14 cellular contexts compared by ENCODE assay signal in genomic region chr5:125088522-125089105, GRCh38.
DNase-seq lines count a peak whose midpoint lies in the region; ATAC-seq and TF ChIP-seq lines count a peak whose summit lies in the region.
"Had no signal": no experiment of that assay in that cellular context is flagged by ENCODE, and none has a peak within 500 bp of the region (broad histone marks: within the 10 kb centered on the region; RNA-seq: fewer than 3 reads in every experiment).

No MANE protein-coding gene starts in this region.

- H3K9me3 Mint-ChIP-seq in chondrocyte (ENCODE audit: low read depth) (peaks cover 3% of the 10 kb centered on the region), glutamatergic neuron (ENCODE audit: unreplicated experiment) (peaks cover 4% of the 10 kb centered on the region), WTC11 (peaks cover 41% of the 10 kb centered on the region)

- H3K27ac Mint-ChIP-seq in chondrocyte (ENCODE audit: unreplicated experiment) (no peak overlapping the region), glutamatergic neuron (ENCODE audit: unreplicated experiment) (no peak overlapping the region), WTC11 (no peak overlapping the region)
- H3K27ac Mint-ChIP-seq: CD4-positive, alpha-beta T cell had no signal

- 87 to 97% methylated on average over 4 to 27 of the region's 27 CpGs for WGBS in testis, 2 donors

- H3K4me1 Mint-ChIP-seq in chondrocyte (ENCODE audit: low read depth) (peaks cover 12% of the 10 kb centered on the region), glutamatergic neuron (ENCODE audit: low read depth, unreplicated experiment) (peaks cover 4% of the 10 kb centered on the region), WTC11 (peaks cover 1% of the 10 kb centered on the region; the same call in 1 of the 2 replicates)

- no peak for TF ChIP-seq POLR2A in testis (IDR thresholded peaks at IDR 0.05)

- H3K27me3 Mint-ChIP-seq in chondrocyte (ENCODE audit: low read depth) (no peaks in the 10 kb centered on the region), glutamatergic neuron (ENCODE audit: unreplicated experiment) (peaks cover 1% of the 10 kb centered on the region), WTC11 (ENCODE audit: low read depth) (peaks cover 2% of the 10 kb centered on the region; the same call in 1 of the 2 replicates)
- H3K27me3 Mint-ChIP-seq: CD4-positive, alpha-beta T cell had no signal

- TF ChIP-seq CTCF in BE2C (IDR thresholded peaks at IDR 0.05; ENCODE audit: low read depth, low read length) (no peak), HEK293 (tag by site-specific recombination; IDR thresholded peaks at IDR 0.05) (no peak), chondrocyte (IDR thresholded peaks at IDR 0.05) (no peak), testis (IDR thresholded peaks at IDR 0.05) (no peak), glutamatergic neuron (IDR thresholded peaks at IDR 0.05; ENCODE audit: partially characterized antibody, unreplicated experiment) (no peak), WTC11 (IDR thresholded peaks at IDR 0.05) (no peak)

- H3K4me1 ChIP-seq in BE2C: no peaks in the 10 kb centered on the region
- H3K4me1 ChIP-seq in HEK293 (ENCODE audit: control insufficient read depth, insufficient read depth, low read length): no peaks in the 10 kb centered on the region
- no peaks in the 10 kb centered on the region for H3K4me1 ChIP-seq in testis

- H3K27ac ChIP-seq in HEK293 (ENCODE audit: extremely low read depth, low read depth, low read length) (no peak overlapping the region), testis (no peak overlapping the region)
- H3K27ac ChIP-seq: C4-2B had no signal

- no peak for ATAC-seq in WTC11

- H3K27me3 ChIP-seq in BE2C (no peaks in the 10 kb centered on the region), testis (no peaks in the 10 kb centered on the region)

- CTCF ChIA-PET in HEK293 (lab: Yijun Ruan, JAX): no interaction called here
- CTCF ChIA-PET in WTC11 (lab: Charles Lee): interaction anchor here (0.6 kb wide), 1 partner anchor 1067 kb away, joined by 3 read pairs; no protein-coding TSS in a partner anchor

- H3K36me3 ChIP-seq in BE2C (no peaks in the 10 kb centered on the region), HEK293 (ENCODE audit: control insufficient read depth in 2 of 2, insufficient read depth in 1 of 2, low read length in 2 of 2) (no peaks in the 10 kb centered on the region), testis (ENCODE audit: low read depth, missing control alignments) (no peaks in the 10 kb centered on the region)

- H3K4me3 ChIP-seq in BE2C (ENCODE audit: low read depth, low read length) (no peak overlapping the region), HEK293 (ENCODE audit: low read depth, low read length) (no peak overlapping the region), testis (peak overlapping the region in 1 of 2 donors; percentile 13)

- intact Hi-C loops in testis (cut with DNase I; ENCODE audit: low total_unique reads): no loop called here

- peak; percentile 6 for DNase-seq in BE2C
- DNase-seq in chondrocyte (ENCODE audit: low spot score): peak; percentile 83
- peak; percentile 17 for DNase-seq in testis
- no peak for DNase-seq in midbrain (lab: John Stamatoyannopoulos, UW)
- DNase-seq in glutamatergic neuron: no peak
- no peak for DNase-seq in WTC11 (ENCODE audit: low spot score)
- DNase-seq: CD4-positive, alpha-beta T cell; DMS153; DMS79; GDM1; GOT3; H7 had no signal

- H3K36me3 Mint-ChIP-seq in chondrocyte (ENCODE audit: low read depth) (no peaks in the 10 kb centered on the region), glutamatergic neuron (ENCODE audit: unreplicated experiment) (peaks cover 7% of the 10 kb centered on the region), WTC11 (peaks cover 34% of the 10 kb centered on the region)

- POLR2A ChIA-PET in HEK293 (lab: Yijun Ruan, JAX) (no interaction called here), WTC11 (lab: Charles Lee) (interaction anchor here (0.6 kb wide), 3 partner anchors 356 to 1001 kb away, joined by 3 to 4 read pairs (median 3); no protein-coding TSS in a partner anchor)

- H3K9me3 ChIP-seq in BE2C (no peaks in the 10 kb centered on the region), HEK293 (ENCODE audit: control insufficient read depth, insufficient read depth, low read depth, low read length) (no peaks in the 10 kb centered on the region; the same call in 1 of the 2 replicates), testis (no peaks in the 10 kb centered on the region)

- H3K4me3 Mint-ChIP-seq in chondrocyte (ENCODE audit: unreplicated experiment): no peak overlapping the region
- no peak overlapping the region for H3K4me3 Mint-ChIP-seq in glutamatergic neuron (ENCODE audit: unreplicated experiment)
- no peak overlapping the region for H3K4me3 Mint-ChIP-seq in WTC11
- H3K4me3 Mint-ChIP-seq: CD4-positive, alpha-beta T cell had no signal

TF ChIP-seq in HEK293, 187 proteins besides CTCF, POLR2A, EP300 and RAD21:
- TF ChIP-seq ZNF202 (tag by site-specific recombination; IDR thresholded peaks at IDR 0.05; ENCODE audit: borderline replicate concordance) (peak; percentile 62; the same call in 1 of the 2 replicates), ZNF426 (tag by site-specific recombination; IDR thresholded peaks at IDR 0.05) (no peak)

TF ChIP-seq in WTC11, 78 proteins besides CTCF, POLR2A, EP300 and RAD21:
- no peak for TF ChIP-seq PRRX2 (CRISPR knock-in tag; IDR thresholded peaks at IDR 0.05)
- TF ChIP-seq ZBTB21 (CRISPR knock-in tag; IDR thresholded peaks at IDR 0.05; ENCODE audit: borderline replicate concordance): no peak
- TF ChIP-seq ETV6 (CRISPR knock-in tag; IDR thresholded peaks at IDR 0.05): no peak

Comparison
In these comparisons a context has a peak if more than half of its experiments do, and no peak if none do; other contexts are left out.
1. DNase-seq: peak in BE2C (single experiment), chondrocyte (single experiment) and testis (single experiment); none in midbrain (single experiment), glutamatergic neuron (single experiment) and WTC11 (single experiment).